In the genomic region with DNA sequence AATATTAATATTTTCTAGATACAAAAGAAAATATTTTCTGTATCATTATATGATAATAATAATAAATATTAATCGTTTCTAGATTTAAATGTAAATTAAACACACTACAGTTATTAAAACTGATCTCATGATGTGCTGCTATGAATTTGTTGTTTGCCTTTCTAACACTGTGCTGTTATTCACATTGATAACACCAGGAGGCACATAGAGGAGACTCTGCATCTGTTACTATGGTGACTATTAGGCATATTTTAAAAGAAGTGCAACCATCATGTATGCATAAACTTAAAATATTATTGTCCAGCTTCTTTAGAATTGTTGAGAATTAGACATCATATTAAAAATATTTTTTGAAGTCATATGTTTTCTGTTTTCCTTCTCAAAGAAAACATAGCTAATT, we compare ENCODE assay signal across 10 cellular contexts. TPM values are rescaled to one million over a fixed set of nuclear protein-coding genes. Genes with fewer than 3 reads are reported as not detected.
A peak's percentile ranks its signal among the peaks of the same experiment; 100 is the strongest.
DNase-seq lines count a peak whose midpoint lies in the region; ATAC-seq, FAIRE-seq and TF ChIP-seq lines count a peak whose summit lies in the region.
"Had no signal": no experiment of that assay in that cellular context is flagged by ENCODE, and none has a peak within 500 bp of the region (broad histone marks: within the 10 kb centered on the region; RNA-seq: fewer than 3 reads in every experiment).

No MANE protein-coding gene starts in this region.

- no peaks in the 10 kb centered on the region for H3K9me1 ChIP-seq in keratinocyte (ENCODE audit: control insufficient read depth, extremely low read depth, insufficient read depth, low read length)

- FAIRE-seq in keratinocyte (lab: Jason Lieb, UNC) = peak; percentile 49

- no peak for DNase-seq in AG04449 (ENCODE audit: low read depth, low spot score)
- peak; percentile 40 to 56 for DNase-seq in Kasumi-1 (lab: John Stamatoyannopoulos, UW)
- peak; percentile 35 for DNase-seq in astrocyte of the hippocampus (ENCODE audit: low read depth, low spot score)
- no peak for DNase-seq in keratinocyte (ENCODE audit: low read depth, low spot score)
- no peak for DNase-seq in T-helper 2 cell
- DNase-seq: activated T-cell treated with anti-CD3 and anti-CD28 coated beads, Interleukin-2, amount 50 U/mL, for 72 hours; NCI-H774 had no signal

- H3K79me2 ChIP-seq in keratinocyte (ENCODE audit: control insufficient read depth, insufficient read depth, low read length) = no peaks in the 10 kb centered on the region

- H3K4me2 ChIP-seq in keratinocyte (ENCODE audit: control insufficient read depth, extremely low read depth, insufficient read depth, low read depth, low read length) = no peak overlapping the region

- H2AFZ ChIP-seq in keratinocyte (ENCODE audit: control insufficient read depth, low read length) = no peak overlapping the region

- no peaks in the 10 kb centered on the region for H3K4me1 ChIP-seq in keratinocyte (ENCODE audit: control insufficient read depth, extremely low read depth, insufficient read depth, low read length)

- POLR2A ChIA-PET in AG04449 (lab: Yijun Ruan, JAX) = no interaction called here

- H3K9ac ChIP-seq in keratinocyte (ENCODE audit: control insufficient read depth, extremely low read depth, insufficient read depth, low read length) = no peak overlapping the region

- H3K27ac ChIP-seq in keratinocyte (ENCODE audit: control insufficient read depth, insufficient read depth, low read length) = no peak overlapping the region

- TF ChIP-seq CTCF in AG04449 (IDR thresholded peaks at IDR 0.05; ENCODE audit: insufficient read depth, low read length, missing control alignments) = peak; percentile 45
- peak in 2 of 3 experiments; percentile 43 to 55 for TF ChIP-seq CTCF in keratinocyte (optimal IDR thresholded peaks at IDR 0.05 in 1 of 3, IDR thresholded peaks at IDR 0.05 in 1 of 3, conservative IDR thresholded peaks at IDR 0.05 in 1 of 3; ENCODE audit: extremely low read depth in 1 of 3, insufficient read depth in 2 of 3, low read length in 3 of 3)

- dilution Hi-C loops in keratinocyte (cut with MboI; ENCODE audit: extremely low pct_ligation_motif_present, low sequenced_read_pairs) = no loop called here

- no peaks in the 10 kb centered on the region for H3K36me3 ChIP-seq in keratinocyte (ENCODE audit: control insufficient read depth in 2 of 2, extremely low read depth in 1 of 2, insufficient read depth in 2 of 2, low read length in 2 of 2)

- no peaks in the 10 kb centered on the region for H3K27me3 ChIP-seq in keratinocyte (ENCODE audit: control insufficient read depth, extremely low read depth, insufficient read depth, low read length)

- no peak for ATAC-seq in HG03135 (IDR thresholded peaks at IDR 0.05; ENCODE audit: unreplicated experiment)
- no peak for ATAC-seq in GM21529 (IDR thresholded peaks at IDR 0.05; ENCODE audit: unreplicated experiment)
- ATAC-seq in HG03045 (IDR thresholded peaks at IDR 0.05; ENCODE audit: unreplicated experiment) = no peak
- ATAC-seq: activated T-cell treated with anti-CD3 and anti-CD28 coated beads, Interleukin-2, amount 50 U/mL, for 72 hours had no signal

- H4K20me1 ChIP-seq in keratinocyte (ENCODE audit: control insufficient read depth, extremely low read depth, insufficient read depth, low read length) = no peaks in the 10 kb centered on the region

- CTCF ChIA-PET in AG04449 (lab: Yijun Ruan, JAX) = interaction anchor here (0.6 to 4.5 kb wide), 12 partner anchors 10 to 945 kb away, joined by 3 to 32 read pairs (median 4); no protein-coding TSS in a partner anchor

- no peak overlapping the region for H3K4me3 ChIP-seq in AG04449 (ENCODE audit: low read depth, low read length)
- H3K4me3 ChIP-seq in keratinocyte (ENCODE audit: control insufficient read depth in 2 of 3, extremely low read depth in 1 of 3, insufficient read depth in 2 of 3, low read depth in 1 of 3, low read length in 3 of 3) = no peak overlapping the region

- no peaks in the 10 kb centered on the region for H3K9me3 ChIP-seq in keratinocyte (ENCODE audit: control insufficient read depth, low read depth, low read length)

RNA-seq across cellular contexts. Expression of gene PDGFC, which starts 11.8 kb away (rescaled TPM):
- 19.5 to 29.7 TPM (median 28.9 TPM) in 3 replicates for polyA plus RNA-seq in keratinocyte
- polyA plus RNA-seq in keratinocyte (2011; ENCODE audit: low read depth) = 22.1 TPM
- 11.6 and 23.3 TPM in 2 replicates for polyA plus RNA-seq in keratinocyte (2011; cell fraction: cytosol; rRNA removed)
- 34.6 and 37.1 TPM in 2 replicates for polyA plus RNA-seq in keratinocyte (2011; cell fraction: nucleus; rRNA removed)
- polyA plus RNA-seq in keratinocyte (2012; ENCODE audit: low replicate concordance) = 12.8 and 36.2 TPM in 2 replicates
- polyA minus RNA-seq in keratinocyte = 30.0 to 73.6 TPM (median 44.4 TPM) in 3 replicates
- polyA minus RNA-seq in keratinocyte (2011; cell fraction: cytosol; rRNA and poly(A)+ RNA removed) = 24.0 TPM
- 35.7 and 84.4 TPM in 2 replicates for polyA minus RNA-seq in keratinocyte (2011; cell fraction: nucleus; rRNA and poly(A)+ RNA removed)

Comparison
In these comparisons a context has a peak if more than half of its experiments do, and no peak if none do; other contexts are left out.
1. DNase-seq: peak in Kasumi-1 (2 of 2) and astrocyte of the hippocampus (single experiment); none in AG04449 (single experiment), keratinocyte (single experiment) and T-helper 2 cell (0 of 5).